Comparison of ENCODE assay signal across 16 cellular contexts in genomic region chr13:45238945-45239795, GRCh38. TPM values are rescaled to one million over a fixed set of nuclear protein-coding genes. Genes with fewer than 3 reads are reported as not detected.
DNase-seq lines count a peak whose midpoint lies in the region; ATAC-seq and TF ChIP-seq lines count a peak whose summit lies in the region.
"Had no signal": no experiment of that assay in that cellular context is flagged by ENCODE, and none has a peak within 500 bp of the region (broad histone marks: within the 10 kb centered on the region; RNA-seq: fewer than 3 reads in every experiment).

No MANE protein-coding gene starts in this region.

- DNase-seq in Caco-2 (peak; percentile 42 to 52), MG63 (peak; percentile 35), choroid plexus epithelial cell (ENCODE audit: low read depth) (peak; percentile 65), mesothelial cell of epicardium (ENCODE audit: low spot score in 2 of 2, unreplicated experiment in 2 of 2) (no peak), ovary (no peak), A673 (ENCODE audit: low spot score) (no peak)
- DNase-seq: activated CD4-positive, alpha-beta T cell treated with anti-CD3 and anti-CD28 coated beads, Interleukin-2, amount 50 U/mL, for 1 hour; adrenal gland; naive thymus-derived CD4-positive, alpha-beta T cell; NCI-H1930; NCI-H524 treated with DMSO at 0.1 percent for 48 hours had no signal

- no peak for TF ChIP-seq CTCF in Caco-2 (IDR thresholded peaks at IDR 0.05; ENCODE audit: insufficient read depth in 1 of 2, low read depth in 1 of 2, low read length in 1 of 2, severe bottlenecking in 1 of 2, unreplicated experiment in 1 of 2)
- no peak for TF ChIP-seq CTCF in choroid plexus epithelial cell (conservative IDR thresholded peaks at IDR 0.05; ENCODE audit: low read depth, low read length)
- TF ChIP-seq CTCF in mesothelial cell of epicardium (IDR thresholded peaks at IDR 0.05; ENCODE audit: unreplicated experiment), result no peak
- no peak for TF ChIP-seq CTCF in ovary (IDR thresholded peaks at IDR 0.05)
- TF ChIP-seq CTCF in A673 (conservative IDR thresholded peaks at IDR 0.05; ENCODE audit: low read depth, low read length), result no peak

- H3K4me3 Mint-ChIP-seq in Caco-2 (ENCODE audit: unreplicated experiment), result no peak overlapping the region
- H3K4me3 Mint-ChIP-seq in mesothelial cell of epicardium, result no peak overlapping the region
- H3K4me3 Mint-ChIP-seq: naive thymus-derived CD4-positive, alpha-beta T cell had no signal

- WGBS in ovary, 3 donors, result 92 to 96% (median 94%) methylated on average over 4 of the region's 4 CpGs

- H3K27ac Mint-ChIP-seq in Caco-2 (ENCODE audit: unreplicated experiment) (peak overlapping the region; percentile 17), mesothelial cell of epicardium (peak overlapping the region; percentile 72)

- peaks cover 24% of the 10 kb centered on the region for H3K4me1 ChIP-seq in Caco-2
- peaks cover 2% of the 10 kb centered on the region for H3K4me1 ChIP-seq in ovary (ENCODE audit: insufficient read depth)
- peaks cover 36% of the 10 kb centered on the region for H3K4me1 ChIP-seq in A673 (ENCODE audit: insufficient read depth, low read length, poor library complexity, severe bottlenecking)

- no peak overlapping the region for H3K27ac ChIP-seq in ovary
- no peak overlapping the region for H3K27ac ChIP-seq in A673 (ENCODE audit: low read depth, low read length, poor library complexity, severe bottlenecking)
- H3K27ac ChIP-seq: adrenal gland had no signal

- intact Hi-C loops in Caco-2 (cut with micrococcal nuclease; ENCODE audit: unreplicated experiment), result no loop called here
- intact Hi-C loops in ovary (cut with DNase I), result no loop called here
- intact Hi-C loops in A673 (cut with micrococcal nuclease; ENCODE audit: unreplicated experiment), result no loop called here

- TF ChIP-seq EP300 in ovary (IDR thresholded peaks at IDR 0.05), result no peak

- no peak for TF ChIP-seq POLR2A in ovary (IDR thresholded peaks at IDR 0.05)

- H3K9me3 Mint-ChIP-seq in Caco-2 (ENCODE audit: unreplicated experiment) (no peaks in the 10 kb centered on the region), mesothelial cell of epicardium (no peaks in the 10 kb centered on the region)
- H3K9me3 Mint-ChIP-seq: naive thymus-derived CD4-positive, alpha-beta T cell had no signal

- POLR2A ChIA-PET in Caco-2 (lab: Charles Lee), result no interaction called here
- POLR2A ChIA-PET in A673 (lab: Charles Lee; ENCODE audit: low non-redundant PET), result no interaction called here

- H3K4me3 ChIP-seq in Caco-2 (ENCODE audit: low read depth, low read length) (no peak overlapping the region), MG63 (no peak overlapping the region), choroid plexus epithelial cell (ENCODE audit: low read depth, low read length) (no peak overlapping the region), ovary (no peak overlapping the region), A673 (ENCODE audit: low read depth, low read length, poor library complexity, severe bottlenecking) (no peak overlapping the region)
- H3K4me3 ChIP-seq: adrenal gland had no signal

- H3K36me3 ChIP-seq in Caco-2 (ENCODE audit: control insufficient read depth, insufficient read depth, low read length) (no peaks in the 10 kb centered on the region), MG63 (peaks cover 12% of the 10 kb centered on the region), ovary (no peaks in the 10 kb centered on the region), A673 (ENCODE audit: insufficient read depth, low read length, poor library complexity, severe bottlenecking) (no peaks in the 10 kb centered on the region)
- H3K36me3 ChIP-seq: adrenal gland had no signal

- no peaks in the 10 kb centered on the region for H3K36me3 Mint-ChIP-seq in Caco-2 (ENCODE audit: insufficient read depth, unreplicated experiment)
- H3K36me3 Mint-ChIP-seq in mesothelial cell of epicardium, result no peaks in the 10 kb centered on the region

- ATAC-seq in HG02588 (IDR thresholded peaks at IDR 0.05; ENCODE audit: unreplicated experiment) (no peak), GM21515 (IDR thresholded peaks at IDR 0.05; ENCODE audit: unreplicated experiment) (no peak)
- ATAC-seq: naive thymus-derived CD4-positive, alpha-beta T cell had no signal

- H3K4me1 Mint-ChIP-seq in Caco-2 (ENCODE audit: low read depth, unreplicated experiment) (peaks cover 15% of the 10 kb centered on the region), mesothelial cell of epicardium (peaks cover 20% of the 10 kb centered on the region)

- no peaks in the 10 kb centered on the region for H3K9me3 ChIP-seq in Caco-2
- H3K9me3 ChIP-seq in MG63, result no peaks in the 10 kb centered on the region
- H3K9me3 ChIP-seq in ovary, result no peaks in the 10 kb centered on the region
- H3K9me3 ChIP-seq in A673 (ENCODE audit: low read depth, low read length, poor library complexity, severe bottlenecking), result no peaks in the 10 kb centered on the region
- H3K9me3 ChIP-seq: adrenal gland had no signal

- CTCF ChIA-PET in Caco-2 (lab: Charles Lee), result no interaction called here
- CTCF ChIA-PET in A673 (lab: Charles Lee), result no interaction called here

- no TSS peak for BruUV-seq in Caco-2 (replicated peaks; lab: Mats Ljungman, UMichigan)
- no TSS peak for BruUV-seq in A673 (replicated peaks; lab: Mats Ljungman, UMichigan)

- H3K27me3 Mint-ChIP-seq in Caco-2 (ENCODE audit: insufficient read depth, unreplicated experiment), result no peaks in the 10 kb centered on the region
- no peaks in the 10 kb centered on the region for H3K27me3 Mint-ChIP-seq in mesothelial cell of epicardium (ENCODE audit: low read depth)
- H3K27me3 Mint-ChIP-seq: naive thymus-derived CD4-positive, alpha-beta T cell had no signal

- no peaks in the 10 kb centered on the region for H3K27me3 ChIP-seq in Caco-2 (replicated peaks; ENCODE audit: control insufficient read depth, insufficient read depth, low read length)
- no peaks in the 10 kb centered on the region for H3K27me3 ChIP-seq in MG63
- no peaks in the 10 kb centered on the region for H3K27me3 ChIP-seq in ovary
- no peaks in the 10 kb centered on the region for H3K27me3 ChIP-seq in A673 (replicated peaks; ENCODE audit: insufficient read depth, low read depth, low read length, poor library complexity)
- H3K27me3 ChIP-seq: adrenal gland had no signal

RNA-seq across cellular contexts. Expression of gene KCTD4, which starts 38.3 kb away (rescaled TPM):
- total RNA-seq in Caco-2 (2022) (not detected in 2 replicates), mesothelial cell of epicardium (not detected in 3 replicates), ovary (not detected), A673 (2021) (not detected in 2 replicates)
- total RNA-seq in MG63 (2014; rRNA removed; shearing (Covaris generic); ENCODE audit: low replicate concordance), result not detected in 2 replicates
- polyA plus RNA-seq in ovary, result not detected
- total RNA-seq: adrenal gland; H1; HT-29; liver; naive thymus-derived CD4-positive, alpha-beta T cell had no signal
- polyA plus RNA-seq: H1; naive thymus-derived CD4-positive, alpha-beta T cell had no signal

Comparison
In these comparisons a context has a peak if more than half of its experiments do, and no peak if none do; other contexts are left out.
1. DNase-seq: peak in Caco-2 (2 of 2), MG63 (single experiment) and choroid plexus epithelial cell (single experiment); none in mesothelial cell of epicardium (0 of 2), ovary (0 of 5) and A673 (single experiment).